9 cellular contexts compared by ENCODE assay signal in genomic region chr4:167897116-167897515, GRCh38.
A peak's percentile ranks its signal among the peaks of the same experiment; 100 is the strongest.
DNase-seq lines count a peak whose midpoint lies in the region; ATAC-seq and TF ChIP-seq lines count a peak whose summit lies in the region.
"Had no signal": no experiment of that assay in that cellular context is flagged by ENCODE, and none has a peak within 500 bp of the region (broad histone marks: within the 10 kb centered on the region; RNA-seq: fewer than 3 reads in every experiment).

No MANE protein-coding gene starts in this region.

- BruUV-seq in mammary epithelial cell (replicated peaks; lab: Mats Ljungman, UMichigan) = no TSS peak

- H3K9me3 ChIP-seq in HUES64 (ENCODE audit: insufficient read depth, low read depth, low read length) (no peaks in the 10 kb centered on the region), mammary epithelial cell (replicated peaks; ENCODE audit: insufficient read depth, low read length) (no peaks in the 10 kb centered on the region)

- peaks cover 14% of the 10 kb centered on the region for H3K9me3 Mint-ChIP-seq in natural killer cell treated with Interleukin-12 subunit alpha and Interleukin-12 subunit beta and Interleukin-15 and Interleukin-18, amount 100 ng/mL, for 72 hours

- WGBS in HUES64 = 87% methylated on average over 5 of the region's 5 CpGs
- 3% methylated on average over 5 of the region's 5 CpGs for whole genome bisulfite sequencing in mammary epithelial cell (ENCODE audit: low coverage, missing lambda C conversion rate)

- H3K27me3 ChIP-seq in HUES64 (ENCODE audit: insufficient read depth, low read length) (no peaks in the 10 kb centered on the region), mammary epithelial cell (ENCODE audit: insufficient read depth, low read length) (no peaks in the 10 kb centered on the region)

- H2AFZ ChIP-seq in mammary epithelial cell (ENCODE audit: low read depth, low read length) = peak overlapping the region; percentile 49

- H3K4me1 ChIP-seq in HUES64 (ENCODE audit: insufficient read depth, low read length) (peaks cover 16% of the 10 kb centered on the region), mammary epithelial cell (ENCODE audit: insufficient read depth, low read length) (peaks cover 14% of the 10 kb centered on the region)

- CTCF ChIA-PET in mammary epithelial cell (lab: Charles Lee; ENCODE audit: low non-redundant PET) = no interaction called here

- H4K20me1 ChIP-seq in mammary epithelial cell (ENCODE audit: insufficient read depth, low read length) = no peaks in the 10 kb centered on the region

- no peak overlapping the region for H3K27ac Mint-ChIP-seq in natural killer cell treated with Interleukin-12 subunit alpha and Interleukin-12 subunit beta and Interleukin-15 and Interleukin-18, amount 100 ng/mL, for 72 hours

- H3K4me3 Mint-ChIP-seq in natural killer cell treated with Interleukin-12 subunit alpha and Interleukin-12 subunit beta and Interleukin-15 and Interleukin-18, amount 100 ng/mL, for 72 hours = no peak overlapping the region

- H3K79me2 ChIP-seq in mammary epithelial cell (ENCODE audit: insufficient read depth, low read length) = no peaks in the 10 kb centered on the region

- dilution Hi-C loops in mammary epithelial cell (cut with HindIII; ENCODE audit: low sequenced_read_pairs) = no loop called here

- H3K27me3 Mint-ChIP-seq in natural killer cell treated with Interleukin-12 subunit alpha and Interleukin-12 subunit beta and Interleukin-15 and Interleukin-18, amount 100 ng/mL, for 72 hours = no peaks in the 10 kb centered on the region

- H3K36me3 ChIP-seq in HUES64 (ENCODE audit: insufficient read depth, low read length) = no peaks in the 10 kb centered on the region
- H3K36me3 ChIP-seq in mammary epithelial cell (ENCODE audit: insufficient read depth, low read length) = no peaks in the 10 kb centered on the region

- no peak for ATAC-seq in natural killer cell treated with Interleukin-12 subunit alpha and Interleukin-12 subunit beta and Interleukin-15 and Interleukin-18, amount 100 ng/mL, for 72 hours
- no peak for ATAC-seq in HG03439 (IDR thresholded peaks at IDR 0.05; ENCODE audit: unreplicated experiment)

- no peaks in the 10 kb centered on the region for H3K36me3 Mint-ChIP-seq in natural killer cell treated with Interleukin-12 subunit alpha and Interleukin-12 subunit beta and Interleukin-15 and Interleukin-18, amount 100 ng/mL, for 72 hours

- intact Hi-C loops in mammary epithelial cell (cut with micrococcal nuclease) = no loop called here

- H3K27ac ChIP-seq in HUES64 (ENCODE audit: low read depth, low read length) (0 out of 2 replicates have a peak overlapping the region, but pooled peaks have one; percentile 4), mammary epithelial cell (ENCODE audit: insufficient read depth, low read depth, low read length) (peak overlapping the region; percentile 94)

- no peak overlapping the region for H3K4me3 ChIP-seq in HUES64 (ENCODE audit: low read length)
- peak overlapping the region; percentile 4 to 49 (median 31) for H3K4me3 ChIP-seq in mammary epithelial cell (replicated peaks in 1 of 3; ENCODE audit: insufficient read depth in 1 of 3, low read depth in 2 of 3, low read length in 3 of 3)

- H3K4me2 ChIP-seq in mammary epithelial cell (ENCODE audit: insufficient read depth, low read depth, low read length) = peak overlapping the region; percentile 77

- in situ Hi-C loops in mammary epithelial cell (cut with MboI; ENCODE audit: low sequenced_read_pairs in 2 of 2) = no loop called here

- peak; percentile 1 for DNase-seq in AG09319 (ENCODE audit: extremely low read depth, low read depth)
- peak; percentile 95 for DNase-seq in mammary epithelial cell
- DNase-seq in iris pigment epithelial cell (ENCODE audit: low read depth) = peak; percentile 84
- no peak for DNase-seq in natural killer cell treated with Interleukin-12 subunit alpha and Interleukin-12 subunit beta and Interleukin-15 and Interleukin-18, amount 100 ng/mL, for 72 hours (ENCODE audit: low spot score)
- no peak for DNase-seq in T-helper 1 cell
- no peak for DNase-seq in medulla oblongata (ENCODE audit: extremely low spot score)
- DNase-seq: T-helper 2 cell had no signal

- H3K9ac ChIP-seq in HUES64 (ENCODE audit: low read depth, low read length) = no peak overlapping the region
- peak overlapping the region; percentile 70 for H3K9ac ChIP-seq in mammary epithelial cell (ENCODE audit: insufficient read depth, low read length)

- no peak for TF ChIP-seq CTCF in AG09319 (IDR thresholded peaks at IDR 0.05; ENCODE audit: low read depth, low read length)
- TF ChIP-seq CTCF in mammary epithelial cell (conservative IDR thresholded peaks at IDR 0.05 in 1 of 2, IDR thresholded peaks at IDR 0.05 in 1 of 2; ENCODE audit: extremely low read depth in 1 of 2, insufficient read depth in 1 of 2, low read depth in 1 of 2, low read length in 2 of 2) = no peak

- no peaks in the 10 kb centered on the region for H3K4me1 Mint-ChIP-seq in natural killer cell treated with Interleukin-12 subunit alpha and Interleukin-12 subunit beta and Interleukin-15 and Interleukin-18, amount 100 ng/mL, for 72 hours (ENCODE audit: low read depth in 2 of 2)

Comparison
In these comparisons a context has a peak if more than half of its experiments do, and no peak if none do; other contexts are left out.
1. DNase-seq: peak in AG09319 (single experiment), mammary epithelial cell (single experiment) and iris pigment epithelial cell (single experiment); none in natural killer cell treated with Interleukin-12 subunit alpha and Interleukin-12 subunit beta and Interleukin-15 and Interleukin-18, amount 100 ng/mL, for 72 hours (single experiment), T-helper 1 cell (0 of 5) and medulla oblongata (single experiment).